ENCODE assay signal across 23 cellular contexts in the genomic region with DNA sequence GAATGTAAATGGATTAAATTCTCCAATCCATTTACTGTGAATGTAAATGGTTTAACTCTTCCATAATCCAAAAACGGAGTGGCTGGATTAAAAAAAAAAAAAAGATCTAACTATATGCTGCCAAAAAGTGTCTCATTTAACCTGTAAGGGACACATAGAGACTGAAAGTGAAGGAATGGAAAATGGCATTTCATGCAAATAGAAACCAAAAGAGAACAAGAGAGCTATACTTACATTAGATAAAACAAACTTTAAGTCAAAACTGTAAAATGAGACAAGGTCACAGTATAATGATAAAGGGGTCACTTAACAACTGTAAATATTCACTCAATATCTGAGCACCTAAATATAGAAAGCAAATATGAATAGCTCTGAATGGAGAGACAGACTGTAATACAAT.
"Had no signal": no experiment of that assay in that cellular context is flagged by ENCODE, and none has a peak within 500 bp of the region (broad histone marks: within the 10 kb centered on the region; RNA-seq: fewer than 3 reads in every experiment).

No MANE protein-coding gene starts in this region.

- ATAC-seq: heart left ventricle; left ventricle myocardium superior; naive thymus-derived CD8-positive, alpha-beta T cell; stimulated activated naive B cell treated with anti-CD40 and anti-IgM and Interleukin-4, amounts not matched to agents 10 μg/mL and 1 μg/mL and 100 μg/mL, for 72 hours; T-helper 17 cell had no signal

- H3K36me3 ChIP-seq: colonic mucosa had no signal

- H3K27me3 ChIP-seq: colonic mucosa, dorsolateral prefrontal cortex, heart left ventricle, sigmoid colon, SJSA1 had no signal

- H3K27me3 Mint-ChIP-seq: activated B cell treated with CpG ODN at 0.5 μM for 24 hours; naive thymus-derived CD8-positive, alpha-beta T cell; progenitor cell of endocrine pancreas; stimulated activated naive B cell treated with anti-CD40 and anti-IgM and Interleukin-4, amounts not matched to agents 10 μg/mL and 1 μg/mL and 100 μg/mL, for 72 hours; T-helper 17 cell; type B pancreatic cell had no signal

- H3K4me2 ChIP-seq: smooth muscle cell had no signal

- H3K9me3 ChIP-seq: colonic mucosa, sigmoid colon had no signal

- H3K4me1 ChIP-seq: colonic mucosa, sigmoid colon, SJSA1 had no signal

- H3K27ac Mint-ChIP-seq: activated B cell treated with CpG ODN at 0.5 μM for 24 hours, mesothelial cell of epicardium, progenitor cell of endocrine pancreas, T-helper 17 cell, type B pancreatic cell had no signal

- FAIRE-seq: bronchial epithelial cell, endometrium, islet of Langerhans had no signal

- H3K4me1 Mint-ChIP-seq: activated B cell treated with CpG ODN at 0.5 μM for 24 hours, mesothelial cell of epicardium had no signal

- DNase-seq: activated B cell treated with CpG ODN at 0.5 μM for 24 hours; activated naive CD4-positive, alpha-beta T cell; amniotic stem cell; colonic mucosa; dorsolateral prefrontal cortex; heart left ventricle; left ventricle myocardium superior; mammary epithelial cell; naive thymus-derived CD8-positive, alpha-beta T cell; retina; sigmoid colon; stimulated activated CD4-positive, alpha-beta T cell treated with anti-CD3 and anti-CD28 coated beads, Interleukin-15, amount 100 ng/mL, for 24 hours; stimulated activated naive B cell treated with anti-CD40 and anti-IgM and Interleukin-4, amounts not matched to agents 10 μg/mL and 1 μg/mL and 100 μg/mL, for 72 hours; T-helper 17 cell had no signal

- H3K4me3 ChIP-seq: colonic mucosa, dorsolateral prefrontal cortex, heart left ventricle, sigmoid colon, SJSA1, smooth muscle cell, thoracic aorta had no signal

- H3K27ac ChIP-seq: colonic mucosa, dorsolateral prefrontal cortex, heart left ventricle, sigmoid colon, SJSA1, thoracic aorta had no signal

- H3K4me3 Mint-ChIP-seq: activated B cell treated with CpG ODN at 0.5 μM for 24 hours; mesothelial cell of epicardium; naive thymus-derived CD8-positive, alpha-beta T cell; stimulated activated naive B cell treated with anti-CD40 and anti-IgM and Interleukin-4, amounts not matched to agents 10 μg/mL and 1 μg/mL and 100 μg/mL, for 72 hours; T-helper 17 cell; type B pancreatic cell had no signal
